In genomic region chr15:96362001-96362758, GRCh38 we compare ENCODE assay signal across 1 cellular context.
TF ChIP-seq lines count a peak whose summit lies in the region.

No MANE protein-coding gene starts in this region.

TF ChIP-seq in SK-N-SH treated with all-trans-retinoic acid at 6 μM for 48 hours, 23 proteins besides CTCF, POLR2A, EP300 and RAD21 (continued from another document):
- no peak for TF ChIP-seq TCF4 (CRISPR knock-in tag; IDR thresholded peaks at IDR 0.05; ENCODE audit: borderline replicate concordance)
- TF ChIP-seq CSRNP3 (CRISPR knock-in tag; IDR thresholded peaks at IDR 0.05): no peak
- TF ChIP-seq CSDC2 (CRISPR knock-in tag; IDR thresholded peaks at IDR 0.05): no peak
- TF ChIP-seq ZFP3 (CRISPR knock-in tag; IDR thresholded peaks at IDR 0.05): no peak
- no peak for TF ChIP-seq ARNTL (CRISPR knock-in tag; IDR thresholded peaks at IDR 0.05; ENCODE audit: borderline replicate concordance, low read depth)
- TF ChIP-seq OSR1 (CRISPR knock-in tag; IDR thresholded peaks at IDR 0.05): no peak
- TF ChIP-seq TOX (CRISPR knock-in tag; IDR thresholded peaks at IDR 0.05; ENCODE audit: borderline replicate concordance): no peak
- TF ChIP-seq GLIS3 (CRISPR knock-in tag; IDR thresholded peaks at IDR 0.05): no peak
- no peak for TF ChIP-seq ZC3H10 (CRISPR knock-in tag; IDR thresholded peaks at IDR 0.05)
- TF ChIP-seq BACH2 (CRISPR knock-in tag; IDR thresholded peaks at IDR 0.05; ENCODE audit: borderline replicate concordance): no peak
- no peak for TF ChIP-seq ESRRG (CRISPR knock-in tag; IDR thresholded peaks at IDR 0.05)
